ENCODE assay signal across 19 cellular contexts in genomic region chr9:126025973-126026372, GRCh38.
DNase-seq lines count a peak whose midpoint lies in the region; ATAC-seq, FAIRE-seq and TF ChIP-seq lines count a peak whose summit lies in the region.
"Had no signal": no experiment of that assay in that cellular context is flagged by ENCODE, and none has a peak within 500 bp of the region (broad histone marks: within the 10 kb centered on the region; RNA-seq: fewer than 3 reads in every experiment).

No MANE protein-coding gene starts in this region.

- H3K9me1 ChIP-seq in K562 (ENCODE audit: control insufficient read depth, insufficient read depth, low read length) = no peaks in the 10 kb centered on the region

- H3K9me3 ChIP-seq in HepG2 (ENCODE audit: low read length) (no peaks in the 10 kb centered on the region), right lobe of liver (no peaks in the 10 kb centered on the region), K562 (replicated peaks; ENCODE audit: control insufficient read depth, insufficient read depth, low read depth, low read length) (no peaks in the 10 kb centered on the region), kidney (ENCODE audit: control insufficient read depth in 1 of 2, low read length in 2 of 2) (no peaks in the 10 kb centered on the region)
- H3K9me3 ChIP-seq: Caco-2, HAP-1 had no signal

- H3K36me3 Mint-ChIP-seq in activated T-helper 17 cell treated with anti-CD3 and anti-CD28 coated beads, Interleukin-2, amount 50 U/mL, for 72 hours (ENCODE audit: low read depth) = no peaks in the 10 kb centered on the region
- H3K36me3 Mint-ChIP-seq: IgD-negative memory B cell had no signal

- FAIRE-seq in HepG2 (lab: Jason Lieb, UNC) (no peak), K562 (lab: Jason Lieb, UNC) (no peak), kidney (lab: Jason Lieb, UNC) (no peak)
- FAIRE-seq: A204.1, D721Med, G401.6, GM12891, GM19239, HTR-8/SVneo had no signal

- ATAC-seq in HepG2 = no peak
- no peak for ATAC-seq in right lobe of liver
- no peak for ATAC-seq in K562
- ATAC-seq in HG02759 (IDR thresholded peaks at IDR 0.05; ENCODE audit: unreplicated experiment) = no peak
- no peak for ATAC-seq in activated T-helper 17 cell treated with anti-CD3 and anti-CD28 coated beads, Interleukin-2, amount 50 U/mL, for 72 hours (replicated peaks)

- H2AFZ ChIP-seq in HepG2 (ENCODE audit: low read length) (no peak overlapping the region), K562 (ENCODE audit: low read depth, low read length) (no peak overlapping the region)

- POLR2A ChIA-PET in HepG2 (lab: Yijun Ruan, JAX) (no interaction called here), K562 (lab: Yijun Ruan, JAX) (no interaction called here)

- H3K27me3 ChIP-seq in HepG2 (ENCODE audit: control insufficient read depth in 1 of 2, insufficient read depth in 2 of 2, low read length in 2 of 2) = peaks cover 0 to 6% of the 10 kb centered on the region in 2 experiments; a peak in 2 of 5 replicates
- no peaks in the 10 kb centered on the region for H3K27me3 ChIP-seq in right lobe of liver
- peaks cover 3 to 10% of the 10 kb centered on the region in 2 experiments; a peak in 3 of 5 replicates for H3K27me3 ChIP-seq in K562 (ENCODE audit: control insufficient read depth in 2 of 2, insufficient read depth in 2 of 2, low read length in 2 of 2)

- peaks cover 11% of the 10 kb centered on the region for H3K27me3 Mint-ChIP-seq in activated T-helper 17 cell treated with anti-CD3 and anti-CD28 coated beads, Interleukin-2, amount 50 U/mL, for 72 hours

- H3K27ac ChIP-seq in HepG2 (ENCODE audit: extremely low read length, insufficient read depth, low read length) = no peak overlapping the region
- H3K27ac ChIP-seq in right lobe of liver = no peak overlapping the region
- H3K27ac ChIP-seq in K562 (ENCODE audit: extremely low read depth, low read depth, low read length) = no peak overlapping the region
- no peak overlapping the region for H3K27ac ChIP-seq in kidney (ENCODE audit: low read depth in 2 of 2, low read length in 2 of 2)
- H3K27ac ChIP-seq: C4-2B had no signal

- peaks cover 4% of the 10 kb centered on the region for H3K4me1 Mint-ChIP-seq in activated T-helper 17 cell treated with anti-CD3 and anti-CD28 coated beads, Interleukin-2, amount 50 U/mL, for 72 hours

- TF ChIP-seq CTCF in HepG2 (CRISPR knock-in tag; IDR thresholded peaks at IDR 0.05) (no peak), right lobe of liver (IDR thresholded peaks at IDR 0.05) (no peak), K562 (IDR thresholded peaks at IDR 0.05 in 2 of 3, conservative IDR thresholded peaks at IDR 0.05 in 1 of 3; ENCODE audit: insufficient read depth in 2 of 3, low read depth in 1 of 3, low read length in 3 of 3) (no peak), kidney (IDR thresholded peaks at IDR 0.05; ENCODE audit: borderline replicate concordance, extremely low read depth, insufficient read depth) (no peak)

- WGBS in HepG2 (ENCODE audit: low lambda C conversion rate) = 52% methylated on average over 6 of the region's 8 CpGs
- WGBS in right lobe of liver (ENCODE audit: insufficient coverage, low coverage, low lambda C conversion rate, missing lambda C conversion rate) = 38% methylated on average over 1 of the region's 8 CpGs
- WGBS in K562 (ENCODE audit: insufficient coverage, low coverage, missing lambda C conversion rate) = 2% methylated on average over 8 of the region's 8 CpGs

- TF ChIP-seq RAD21 in HepG2 (CRISPR knock-in tag; IDR thresholded peaks at IDR 0.05) (no peak), K562 (CRISPR knock-in tag; conservative IDR thresholded peaks at IDR 0.05 in 1 of 2, IDR thresholded peaks at IDR 0.05 in 1 of 2) (no peak)

- no peak overlapping the region for H3K4me3 Mint-ChIP-seq in activated T-helper 17 cell treated with anti-CD3 and anti-CD28 coated beads, Interleukin-2, amount 50 U/mL, for 72 hours
- H3K4me3 Mint-ChIP-seq: CD4-positive, alpha-beta T cell; IgD-negative memory B cell had no signal

- CTCF ChIA-PET in HepG2 (lab: Yijun Ruan, JAX; ENCODE audit: low intra/inter-chr PET ratio, low total read pairs) = no interaction called here
- CTCF ChIA-PET in K562 (lab: Yijun Ruan, JAX; ENCODE audit: low intra/inter-chr PET ratio) = no interaction called here

- DNase-seq in HepG2 (ENCODE audit: low spot score) (no peak), right lobe of liver (no peak), K562 (ENCODE audit: extremely low read depth in 1 of 4, low spot score in 3 of 4) (no peak), kidney (peak; percentile 7)
- DNase-seq in stimulated activated CD4-positive, alpha-beta T cell treated with anti-CD3 and anti-CD28 coated beads, Interleukin-4, amount 100 ng/mL, for 1 hour = no peak
- DNase-seq: AML-193; Caco-2; CD4-positive, alpha-beta T cell had no signal

- H3K4me1 ChIP-seq in HepG2 (ENCODE audit: insufficient read depth, low read length) = no peaks in the 10 kb centered on the region
- peaks cover 0 to 3% (median 0%) of the 10 kb centered on the region in 4 donors for H3K4me1 ChIP-seq in right lobe of liver
- no peaks in the 10 kb centered on the region for H3K4me1 ChIP-seq in K562 (replicated peaks in 1 of 2; ENCODE audit: control insufficient read depth in 2 of 2, insufficient read depth in 2 of 2, low read length in 2 of 2)
- H3K4me1 ChIP-seq in kidney (ENCODE audit: control insufficient read depth in 1 of 2, insufficient read depth in 1 of 2, low read depth in 1 of 2, low read length in 2 of 2) = no peaks in the 10 kb centered on the region
- H3K4me1 ChIP-seq: Caco-2, HAP-1 had no signal

- TF ChIP-seq EP300 in HepG2 (IDR thresholded peaks at IDR 0.05; ENCODE audit: low read depth in 2 of 2, low read length in 2 of 2) (no peak), HepG2 (CRISPR knock-in tag; IDR thresholded peaks at IDR 0.05; ENCODE audit: borderline replicate concordance) (no peak), K562 (IDR thresholded peaks at IDR 0.05; ENCODE audit: low read length) (no peak)

- intact Hi-C loops in HepG2 (cut with micrococcal nuclease; ENCODE audit: unreplicated experiment) = no loop called here
- intact Hi-C loops in right lobe of liver (cut with DNase I) = no loop called here
- intact Hi-C loops in K562 (cut with micrococcal nuclease) = no loop called here
- intact Hi-C loops in kidney (cut with DNase I) = no loop called here

- H3K4me2 ChIP-seq in HepG2 (ENCODE audit: low read depth, low read length) (no peak overlapping the region), K562 (ENCODE audit: insufficient read depth, low read length) (no peak overlapping the region)

- BruUV-seq in HepG2 (replicated peaks; lab: Mats Ljungman, UMichigan) = no TSS peak
- BruUV-seq in K562 (replicated peaks; lab: Mats Ljungman, UMichigan) = no TSS peak

- H4K20me1 ChIP-seq in HepG2 (ENCODE audit: insufficient read depth, low read length) (no peaks in the 10 kb centered on the region), K562 (replicated peaks; ENCODE audit: control insufficient read depth, insufficient read depth, low read length) (no peaks in the 10 kb centered on the region)

- no peak overlapping the region for H3K4me3 ChIP-seq in HepG2 (replicated peaks in 1 of 3; ENCODE audit: insufficient read depth in 1 of 3, low read depth in 2 of 3, low read length in 3 of 3)
- no peak overlapping the region for H3K4me3 ChIP-seq in right lobe of liver
- H3K4me3 ChIP-seq in K562 = no peak overlapping the region
- no peak overlapping the region for H3K4me3 ChIP-seq in kidney (ENCODE audit: low read length in 2 of 2)
- H3K4me3 ChIP-seq: HAP-1 had no signal

- no peak overlapping the region for H3K27ac Mint-ChIP-seq in activated T-helper 17 cell treated with anti-CD3 and anti-CD28 coated beads, Interleukin-2, amount 50 U/mL, for 72 hours
- H3K27ac Mint-ChIP-seq: CD4-positive, alpha-beta T cell; IgD-negative memory B cell had no signal

- H3K9ac ChIP-seq in HepG2 (ENCODE audit: insufficient read depth, low read depth, low read length) = no peak overlapping the region
- H3K9ac ChIP-seq in K562 (ENCODE audit: insufficient read depth in 1 of 2, low read depth in 2 of 2, low read length in 2 of 2) = no peak overlapping the region
- no peak overlapping the region for H3K9ac ChIP-seq in kidney (ENCODE audit: low read length in 2 of 2)

- no peaks in the 10 kb centered on the region for H3K79me2 ChIP-seq in HepG2 (ENCODE audit: insufficient read depth, low read length)
- no peaks in the 10 kb centered on the region for H3K79me2 ChIP-seq in K562 (ENCODE audit: control insufficient read depth, insufficient read depth, low read length)

- no peaks in the 10 kb centered on the region for H3K36me3 ChIP-seq in HepG2 (replicated peaks in 1 of 2; ENCODE audit: control insufficient read depth in 1 of 2, insufficient read depth in 2 of 2, low read length in 2 of 2)
- H3K36me3 ChIP-seq in right lobe of liver = no peaks in the 10 kb centered on the region
- H3K36me3 ChIP-seq in K562 (ENCODE audit: control insufficient read depth, insufficient read depth, low read length) = no peaks in the 10 kb centered on the region
- no peaks in the 10 kb centered on the region for H3K36me3 ChIP-seq in kidney (ENCODE audit: control insufficient read depth in 1 of 2, insufficient read depth in 2 of 2, low read length in 2 of 2)
- H3K36me3 ChIP-seq: HAP-1 had no signal

- in situ Hi-C loops in HepG2 (cut with HindIII; ENCODE audit: extremely low pct_ligation_motif_present, low pct_unique_long_range_greater_than_20kb) (no loop called here), K562 (cut with MboI) (no loop called here)

- H3K9me3 Mint-ChIP-seq in activated T-helper 17 cell treated with anti-CD3 and anti-CD28 coated beads, Interleukin-2, amount 50 U/mL, for 72 hours = peaks cover 3% of the 10 kb centered on the region
- H3K9me3 Mint-ChIP-seq: CD4-positive, alpha-beta T cell; IgD-negative memory B cell had no signal

- no peak for TF ChIP-seq POLR2A in HepG2 (IDR thresholded peaks at IDR 0.05; ENCODE audit: insufficient read depth in 1 of 2, low read depth in 2 of 2, low read length in 2 of 2)
- no peak for TF ChIP-seq POLR2A in right lobe of liver (IDR thresholded peaks at IDR 0.05)
- TF ChIP-seq POLR2A in K562 (conservative IDR thresholded peaks at IDR 0.05) = no peak

TF ChIP-seq in HepG2, 621 proteins besides CTCF, POLR2A, EP300 and RAD21:
- no peak for TF ChIP-seq ZBTB1 (CRISPR knock-in tag; IDR thresholded peaks at IDR 0.05; ENCODE audit: borderline replicate concordance)
- TF ChIP-seq ZNF563 (CRISPR knock-in tag; IDR thresholded peaks at IDR 0.05) = no peak
- peak; percentile 96 for TF ChIP-seq ZNF768 (CRISPR knock-in tag; IDR thresholded peaks at IDR 0.05)

TF ChIP-seq in K562, 482 proteins besides CTCF, POLR2A, EP300 and RAD21 (continues in another document):
- TF ChIP-seq XRCC3 (IDR thresholded peaks at IDR 0.05) = no peak

Comparison
In these comparisons a context has a peak if more than half of its experiments do, and no peak if none do; other contexts are left out.
1. Of the 241 proteins assayed by ChIP-seq in both HepG2 and K562: peak only in HepG2: none; only in K562: KDM1A and ZFP36; in both: none; in neither: 239.